ENCODE assay signal across 1 cellular context in genomic region chr5:113614191-113614590, GRCh38.
TF ChIP-seq lines count a peak whose summit lies in the region.

No MANE protein-coding gene starts in this region.

TF ChIP-seq in GM23338, 12 proteins besides CTCF, POLR2A, EP300 and RAD21 (continued from another document):
- TF ChIP-seq ZNF331 (CRISPR knock-in tag; IDR thresholded peaks at IDR 0.05; ENCODE audit: low read depth) (no peak), NANOG (IDR thresholded peaks at IDR 0.05; ENCODE audit: borderline replicate concordance) (no peak), JUNB (IDR thresholded peaks at IDR 0.05; ENCODE audit: unreplicated experiment) (no peak), EZH2 (IDR thresholded peaks at IDR 0.05; ENCODE audit: low read depth, unreplicated experiment) (no peak)
